ENCODE assay signal across 32 cellular contexts in genomic region chr12:59401862-59402261, GRCh38.
"Had no signal": no experiment of that assay in that cellular context is flagged by ENCODE, and none has a peak within 500 bp of the region (broad histone marks: within the 10 kb centered on the region; RNA-seq: fewer than 3 reads in every experiment).

No MANE protein-coding gene starts in this region.

- H3K4me3 ChIP-seq: PC-9, SK-N-MC had no signal

- H3K27ac Mint-ChIP-seq: activated CD4-positive, alpha-beta T cell treated with anti-CD3 and anti-CD28 coated beads, Interleukin-2, amount 10 ng/mL, durations not matched to agents 24 days and 14 days; activated CD8-positive, alpha-beta T cell treated with anti-CD3 and anti-CD28 coated beads for 36 hours; activated naive CD8-positive, alpha-beta T cell treated with anti-CD3 and anti-CD28 coated beads for 36 hours; activated T-cell treated with anti-CD3 and anti-CD28 coated beads, Interleukin-2, amount 50 U/mL, for 72 hours; activated T-helper 17 cell treated with anti-CD3 and anti-CD28 coated beads, Interleukin-2, amount 50 U/mL, for 72 hours; brain; T-helper 2 cell treated with Interferon-gamma antibody and Interleukin-4, amounts not matched to agents 5 μg/mL and 100 μg/mL, for 36 hours had no signal

- DNase-seq: activated CD4-positive, alpha-beta T cell treated with anti-CD3 and anti-CD28 coated beads, Interleukin-2, amount 10 ng/mL, durations not matched to agents 24 days and 14 days; activated CD4-positive, alpha-beta T cell treated with anti-CD3 and anti-CD28 coated beads, Interleukin-2, amount 50 U/mL, for 4 hours; activated CD8-positive, alpha-beta T cell treated with anti-CD3 and anti-CD28 coated beads for 36 hours; activated effector memory CD4-positive, alpha-beta T cell treated with anti-CD3 and anti-CD28 coated beads, Interleukin-2, amount 50 U/mL, for 16 hours; activated naive CD4-positive, alpha-beta T cell; activated naive CD4-positive, alpha-beta T cell treated with anti-CD3 and anti-CD28 coated beads, Interleukin-2, amount 50 U/mL, for 16 hours; activated naive CD8-positive, alpha-beta T cell treated with anti-CD3 and anti-CD28 coated beads for 36 hours; activated T-cell treated with anti-CD3 and anti-CD28 coated beads, Interleukin-2, amount 50 U/mL, for 1 hour; activated T-cell treated with anti-CD3 and anti-CD28 coated beads, Interleukin-2, amount 50 U/mL, for 72 hours; caudate nucleus; cerebellar nuclear complex; NCI-H1092 treated with DMSO at 0.1 percent for 48 hours; NCI-H1417; NCI-H146; NCI-H187 treated with DMSO at 0.1 percent for 48 hours; NCI-H2081; NCI-H226; NCI-H510A; NCI-H526; NCI-H748 treated with DMSO at 0.1 percent for 48 hours; NK-92 treated with Interleukin-12 subunit alpha and Interleukin-12 subunit beta, amount 100 ng/mL, for 24 hours; PC-9 had no signal

- H3K36me3 Mint-ChIP-seq: activated naive CD8-positive, alpha-beta T cell treated with anti-CD3 and anti-CD28 coated beads for 36 hours; brain had no signal

- ATAC-seq: activated CD8-positive, alpha-beta T cell treated with anti-CD3 and anti-CD28 coated beads for 36 hours; activated T-helper 17 cell treated with anti-CD3 and anti-CD28 coated beads, Interleukin-2, amount 50 U/mL, for 72 hours; Right ventricle myocardium inferior had no signal

- H3K27ac ChIP-seq: KMS-11, PC-9, RWPE1, SK-N-MC had no signal

- H3K27me3 Mint-ChIP-seq: activated naive CD8-positive, alpha-beta T cell treated with anti-CD3 and anti-CD28 coated beads for 36 hours; brain had no signal

- FAIRE-seq: bronchial epithelial cell, RCC 7860, TTC549 had no signal

- H3K4me3 Mint-ChIP-seq: activated CD4-positive, alpha-beta T cell treated with anti-CD3 and anti-CD28 coated beads, Interleukin-2, amount 10 ng/mL, durations not matched to agents 24 days and 14 days; activated CD8-positive, alpha-beta T cell treated with anti-CD3 and anti-CD28 coated beads for 36 hours; activated naive CD8-positive, alpha-beta T cell treated with anti-CD3 and anti-CD28 coated beads for 36 hours; activated T-cell treated with anti-CD3 and anti-CD28 coated beads, Interleukin-2, amount 50 U/mL, for 72 hours; activated T-helper 17 cell treated with anti-CD3 and anti-CD28 coated beads, Interleukin-2, amount 50 U/mL, for 72 hours; brain; T-helper 2 cell treated with Interferon-gamma antibody and Interleukin-4, amounts not matched to agents 5 μg/mL and 100 μg/mL, for 36 hours had no signal

- H3K9ac ChIP-seq: KMS-11 had no signal

- H3K4me2 ChIP-seq: KMS-11, PC-9 had no signal

- H2AFZ ChIP-seq: PC-9 had no signal
